In genomic region chr19:44723952-44724319, GRCh38 we compare ENCODE assay signal across 8 cellular contexts. TPM values are rescaled to one million over a fixed set of nuclear protein-coding genes. Genes with fewer than 3 reads are reported as not detected.
DNase-seq lines count a peak whose midpoint lies in the region; ATAC-seq, FAIRE-seq and TF ChIP-seq lines count a peak whose summit lies in the region.

No MANE protein-coding gene starts in this region.

- no peak for TF ChIP-seq POLR2A in breast epithelium (IDR thresholded peaks at IDR 0.05)

- TF ChIP-seq CTCF in D721Med (IDR thresholded peaks at IDR 0.05; ENCODE audit: insufficient read depth, missing control alignments): peak; percentile 97
- TF ChIP-seq CTCF in WI38 (IDR thresholded peaks at IDR 0.05; ENCODE audit: low read depth, low read length): peak; percentile 91
- TF ChIP-seq CTCF in breast epithelium (IDR thresholded peaks at IDR 0.05): peak; percentile 95 to 98 (median 98)

- peaks cover 0 to 5% of the 10 kb centered on the region in 2 donors for H3K4me1 ChIP-seq in breast epithelium

- DNase-seq in D721Med (ENCODE audit: insufficient read length, low spot score) (peak; percentile 67), H7 (peak; percentile 92), NCI-H2171 (lab: John Stamatoyannopoulos, UW) (peak; percentile 18), breast epithelium (ENCODE audit: low spot score in 2 of 2) (peak; percentile 79 to 87), iris pigment epithelial cell (ENCODE audit: low read depth) (peak; percentile 71)
- peak; percentile 64 to 73 for DNase-seq in stimulated activated CD4-positive, alpha-beta T cell treated with anti-CD3 and anti-CD28 coated beads, Interleukin-12 subunit alpha, Interleukin-12 subunit beta, amount 100 ng/mL, for 24 hours (ENCODE audit: low read depth in 2 of 2)

- intact Hi-C loops in breast epithelium (cut with DNase I; ENCODE audit: low total_unique reads): no loop called here

- H3K27me3 ChIP-seq in H7 (ENCODE audit: control insufficient read depth, insufficient read depth, low read length): peaks cover 2% of the 10 kb centered on the region; the same call in 1 of the 2 replicates
- no peaks in the 10 kb centered on the region for H3K27me3 ChIP-seq in breast epithelium

- no peak for FAIRE-seq in D721Med (lab: Jason Lieb, UNC)

- no peaks in the 10 kb centered on the region for H3K9me3 ChIP-seq in breast epithelium

- no peak for ATAC-seq in GM18858 (IDR thresholded peaks at IDR 0.05; ENCODE audit: unreplicated experiment)

- H3K27ac ChIP-seq in breast epithelium: peak overlapping the region; percentile 31 to 33

- H3K36me3 ChIP-seq in H7 (replicated peaks; ENCODE audit: control insufficient read depth, insufficient read depth, low read length) (no peaks in the 10 kb centered on the region), breast epithelium (no peaks in the 10 kb centered on the region)

- H3K4me3 ChIP-seq in H7 (ENCODE audit: insufficient read depth, low read depth, low read length) (no peak overlapping the region), WI38 (ENCODE audit: low read depth, low read length) (no peak overlapping the region), breast epithelium (no peak overlapping the region)

RNA-seq across cellular contexts. Expression of gene BCL3, which starts 24.6 kb away (rescaled TPM):
- total RNA-seq in H7 (2014; rRNA removed; shearing (Covaris generic)): 7.3 and 8.3 TPM in 2 replicates
- 10 to 100 TPM in 2 of 3 donors, 1 to 10 TPM in 1; 4.3 to 37.6 (median 34.4) TPM for total RNA-seq in breast epithelium

RNA-seq across cellular contexts. Expression of gene CEACAM16, which starts 25.0 kb away (rescaled TPM):
- total RNA-seq in H7 (2014; rRNA removed; shearing (Covaris generic)): not detected in 2 replicates
- total RNA-seq in breast epithelium: not detected

RNA-seq across cellular contexts. Expression of gene CEACAM19, which starts 52.7 kb away (rescaled TPM):
- total RNA-seq in H7 (2014; rRNA removed; shearing (Covaris generic)): 0.17 and 1.1 TPM in 2 replicates
- 1 to 10 TPM in 2 of 3 donors, under 1 TPM in 1; 0.96 to 5.3 (median 4.9) TPM for total RNA-seq in breast epithelium

RNA-seq across cellular contexts. Expression of gene CBLC, which starts 53.8 kb away (rescaled TPM):
- total RNA-seq in H7 (2014; rRNA removed; shearing (Covaris generic)): 15.3 and 16.3 TPM in 2 replicates
- total RNA-seq in breast epithelium: 10 to 100 TPM in 2 of 3 donors, not detected in 1; 15.7 to 18.1 TPM

Comparison
In these comparisons a context has a peak if more than half of its experiments do, and no peak if none do; other contexts are left out.
1. DNase-seq: peak in every context shown above with its lines; median percentile 92 in H7; 83 in breast epithelium; 71 in iris pigment epithelial cell; 68 in stimulated activated CD4-positive, alpha-beta T cell treated with anti-CD3 and anti-CD28 coated beads, Interleukin-12 subunit alpha, Interleukin-12 subunit beta, amount 100 ng/mL, for 24 hours; 67 in D721Med; 18 in NCI-H2171.